In genomic region chr1:36160949-36161485, GRCh38 we compare ENCODE assay signal across 1 cellular context.
TF ChIP-seq lines count a peak whose summit lies in the region.

No MANE protein-coding gene starts in this region.

TF ChIP-seq in SK-N-SH, 30 proteins besides CTCF, POLR2A, EP300 and RAD21 (continued from another document):
- TF ChIP-seq USF2 (IDR thresholded peaks at IDR 0.05; ENCODE audit: borderline replicate concordance, low read depth, low read length) = no peak
- peak; percentile 67 for TF ChIP-seq POLR2AphosphoS5 (IDR thresholded peaks at IDR 0.05; ENCODE audit: low read depth, low read length)
- no peak for TF ChIP-seq ZBTB33 (IDR thresholded peaks at IDR 0.05; ENCODE audit: borderline replicate concordance, low read depth)
- 0 out of 2 replicates have a peak, but pooled peaks have one; percentile 48 for TF ChIP-seq TAF1 (IDR thresholded peaks at IDR 0.05; ENCODE audit: borderline replicate concordance, low read depth, low read length)
